Comparison of ENCODE assay signal across 1 cellular context in the genomic region with DNA sequence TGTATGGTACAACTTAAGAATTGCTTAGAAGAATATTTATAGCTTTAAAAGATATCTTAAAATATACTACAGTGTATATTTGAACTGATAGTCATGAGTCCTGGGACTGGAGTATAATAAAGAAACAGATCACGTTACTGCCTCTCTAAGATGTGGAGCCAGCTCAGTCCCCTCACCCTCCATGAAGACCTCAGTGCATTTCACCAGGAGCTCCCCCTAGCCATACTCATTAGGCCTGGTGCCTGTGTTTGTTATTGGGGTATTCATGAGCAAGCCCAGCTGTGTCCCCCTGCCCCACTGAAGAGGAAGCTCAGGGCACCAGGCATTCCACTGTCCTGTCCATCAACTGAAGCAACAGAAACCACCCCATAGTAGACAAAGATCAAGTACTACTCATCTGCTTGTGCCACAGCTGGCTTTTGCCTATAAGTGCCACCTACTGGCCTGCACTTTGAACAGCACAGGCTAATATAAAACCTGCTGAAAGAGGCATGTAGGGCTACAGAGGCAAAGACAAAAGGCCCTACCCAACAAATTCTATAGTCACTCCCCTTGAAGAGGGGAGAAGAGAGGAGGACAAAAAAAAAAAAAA.
TF ChIP-seq lines count a peak whose summit lies in the region.

No MANE protein-coding gene starts in this region.

TF ChIP-seq in H1, 55 proteins besides CTCF, POLR2A, EP300 and RAD21:
- TF ChIP-seq SIRT6 (IDR thresholded peaks at IDR 0.05; ENCODE audit: low read length) (no peak), CBX5 (IDR thresholded peaks at IDR 0.05; ENCODE audit: low read depth, low read length) (no peak), YY1 (IDR thresholded peaks at IDR 0.05; ENCODE audit: low read depth, low read length) (0 out of 2 replicates have a peak, but pooled peaks have one; percentile 21), NRF1 (IDR thresholded peaks at IDR 0.05; ENCODE audit: low read depth, low read length) (no peak), TAF7 (optimal IDR thresholded peaks at IDR 0.05; ENCODE audit: borderline replicate concordance, low read depth, low read length) (no peak), TEAD4 (IDR thresholded peaks at IDR 0.05; ENCODE audit: low read depth, low read length) (0 out of 2 replicates have a peak, but pooled peaks have one; percentile 13), BCL11A (IDR thresholded peaks at IDR 0.05; ENCODE audit: low read depth in 2 of 2, low read length in 2 of 2) (no peak)
